Comparison of ENCODE assay signal across 1 cellular context in genomic region chr15:25905140-25905539, GRCh38.
TF ChIP-seq lines count a peak whose summit lies in the region.

No MANE protein-coding gene starts in this region.

TF ChIP-seq in IMR-90, 13 proteins besides CTCF, POLR2A, EP300 and RAD21 (continued from another document):
- TF ChIP-seq FOS (IDR thresholded peaks at IDR 0.05; ENCODE audit: low read depth, low read length) (0 out of 2 replicates have a peak, but pooled peaks have one; percentile 37), CEBPB (IDR thresholded peaks at IDR 0.05; ENCODE audit: low read depth, low read length) (peak; percentile 96), MXI1 (IDR thresholded peaks at IDR 0.05; ENCODE audit: borderline replicate concordance, low read depth, low read length) (no peak), RCOR1 (IDR thresholded peaks at IDR 0.05; ENCODE audit: insufficient replicate concordance, low read length) (no peak)
